20 cellular contexts compared by ENCODE assay signal in the genomic region with DNA sequence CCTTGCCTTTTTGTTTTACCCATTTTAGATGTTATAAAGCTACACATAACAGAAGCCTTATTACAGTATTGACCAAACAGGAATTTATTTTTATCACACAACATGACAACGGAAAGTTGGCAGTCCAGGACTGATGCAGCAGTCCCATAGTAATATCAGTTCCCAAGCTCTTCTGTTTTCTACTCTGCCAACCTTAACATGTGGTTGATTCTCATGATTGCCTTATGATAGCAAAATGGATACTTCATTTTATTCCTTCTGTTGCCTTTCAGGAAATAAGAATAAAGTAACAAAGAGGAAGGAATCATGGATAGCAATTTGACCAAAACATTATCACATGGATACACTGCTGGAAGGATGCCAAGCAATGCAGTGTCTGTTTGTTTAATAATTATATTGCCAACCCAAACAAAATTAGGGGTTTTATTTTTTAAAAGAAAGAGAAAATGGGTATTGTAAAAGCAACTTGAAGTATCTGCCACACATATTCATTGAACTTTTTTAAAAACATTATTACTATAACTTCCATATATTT.
"Had no signal": no experiment of that assay in that cellular context is flagged by ENCODE, and none has a peak within 500 bp of the region (broad histone marks: within the 10 kb centered on the region; RNA-seq: fewer than 3 reads in every experiment).

No MANE protein-coding gene starts in this region.

- H3K4me3 ChIP-seq: mucosa of descending colon, spleen, tibial nerve, vagina had no signal

- H3K4me1 ChIP-seq: spleen, vagina had no signal

- H3K36me3 ChIP-seq: brain microvascular endothelial cell, spleen, tibial nerve, vagina had no signal

- H3K4me1 Mint-ChIP-seq: activated CD8-positive, alpha-beta memory T cell treated with anti-CD3 and anti-CD28 coated beads, Interleukin-2, amount 10 ng/mL, durations not matched to agents 7 days and 5 days; endodermal cell; immature natural killer cell; naive thymus-derived CD8-positive, alpha-beta T cell; stimulated activated memory B cell treated with anti-CD40 and anti-IgM and Interleukin-4, amounts not matched to agents 10 μg/mL and 1 μg/mL and 100 μg/mL, for 72 hours had no signal

- H3K27ac ChIP-seq: brain microvascular endothelial cell, spleen, tibial nerve, vagina had no signal

- H3K9me3 ChIP-seq: mucosa of descending colon, vagina had no signal

- ATAC-seq: activated CD8-positive, alpha-beta memory T cell treated with anti-CD3 and anti-CD28 coated beads, Interleukin-2, amount 10 ng/mL, durations not matched to agents 7 days and 5 days; left colon; mucosa of descending colon; naive thymus-derived CD8-positive, alpha-beta T cell; sciatic nerve; stimulated activated memory B cell treated with anti-CD40 and anti-IgM and Interleukin-4, amounts not matched to agents 10 μg/mL and 1 μg/mL and 100 μg/mL, for 72 hours had no signal

- H3K27ac Mint-ChIP-seq: activated CD8-positive, alpha-beta memory T cell treated with anti-CD3 and anti-CD28 coated beads, Interleukin-2, amount 10 ng/mL, durations not matched to agents 7 days and 5 days; activated naive CD8-positive, alpha-beta T cell; activated T-cell treated with anti-CD3 and anti-CD28 coated beads, Interleukin-2, amount 50 U/mL, for 24 hours; endodermal cell; immature natural killer cell; naive thymus-derived CD8-positive, alpha-beta T cell; progenitor cell of endocrine pancreas; stimulated activated memory B cell treated with anti-CD40 and anti-IgM and Interleukin-4, amounts not matched to agents 10 μg/mL and 1 μg/mL and 100 μg/mL, for 72 hours had no signal

- DNase-seq: activated CD4-positive, alpha-beta T cell treated with anti-CD3 and anti-CD28 coated beads for 1 hour; activated CD4-positive, alpha-beta T cell treated with anti-CD3 and anti-CD28 coated beads, Interleukin-2, amount 50 U/mL, for 48 hours; activated CD8-positive, alpha-beta memory T cell treated with anti-CD3 and anti-CD28 coated beads, Interleukin-2, amount 10 ng/mL, durations not matched to agents 7 days and 5 days; activated effector memory CD4-positive, alpha-beta T cell treated with anti-CD3 and anti-CD28 coated beads, Interleukin-2, amount 50 U/mL, for 16 hours; activated T-cell treated with anti-CD3 and anti-CD28 coated beads, Interleukin-2, amount 50 U/mL, for 24 hours; brain microvascular endothelial cell; dermis blood vessel endothelial cell; endodermal cell; immature natural killer cell; left colon; mucosa of descending colon; naive thymus-derived CD8-positive, alpha-beta T cell; spleen; stimulated activated CD4-positive, alpha-beta T cell treated with anti-CD3 and anti-CD28 coated beads, Interleukin-1b, Interleukin-23, amount 100 ng/mL, for 48 hours had no signal

- H3K27me3 ChIP-seq: brain microvascular endothelial cell, spleen, tibial nerve, vagina had no signal

- H3K9me3 Mint-ChIP-seq: endodermal cell; stimulated activated memory B cell treated with anti-CD40 and anti-IgM and Interleukin-4, amounts not matched to agents 10 μg/mL and 1 μg/mL and 100 μg/mL, for 72 hours had no signal

- H3K4me3 Mint-ChIP-seq: activated CD8-positive, alpha-beta memory T cell treated with anti-CD3 and anti-CD28 coated beads, Interleukin-2, amount 10 ng/mL, durations not matched to agents 7 days and 5 days; activated naive CD8-positive, alpha-beta T cell; activated T-cell treated with anti-CD3 and anti-CD28 coated beads, Interleukin-2, amount 50 U/mL, for 24 hours; endodermal cell; immature natural killer cell; naive thymus-derived CD8-positive, alpha-beta T cell; stimulated activated memory B cell treated with anti-CD40 and anti-IgM and Interleukin-4, amounts not matched to agents 10 μg/mL and 1 μg/mL and 100 μg/mL, for 72 hours had no signal

- H3K36me3 Mint-ChIP-seq: activated CD8-positive, alpha-beta memory T cell treated with anti-CD3 and anti-CD28 coated beads, Interleukin-2, amount 10 ng/mL, durations not matched to agents 7 days and 5 days; activated naive CD8-positive, alpha-beta T cell; immature natural killer cell; stimulated activated memory B cell treated with anti-CD40 and anti-IgM and Interleukin-4, amounts not matched to agents 10 μg/mL and 1 μg/mL and 100 μg/mL, for 72 hours had no signal

- H3K27me3 Mint-ChIP-seq: activated CD8-positive, alpha-beta memory T cell treated with anti-CD3 and anti-CD28 coated beads, Interleukin-2, amount 10 ng/mL, durations not matched to agents 7 days and 5 days; activated naive CD8-positive, alpha-beta T cell; activated T-cell treated with anti-CD3 and anti-CD28 coated beads, Interleukin-2, amount 50 U/mL, for 24 hours; naive thymus-derived CD8-positive, alpha-beta T cell; progenitor cell of endocrine pancreas; stimulated activated memory B cell treated with anti-CD40 and anti-IgM and Interleukin-4, amounts not matched to agents 10 μg/mL and 1 μg/mL and 100 μg/mL, for 72 hours had no signal
